Comparison of ENCODE assay signal across 9 cellular contexts in genomic region chr1:67148516-67149178, GRCh38. TPM values are rescaled to one million over a fixed set of nuclear protein-coding genes. Genes with fewer than 3 reads are reported as not detected.
DNase-seq lines count a peak whose midpoint lies in the region; ATAC-seq and TF ChIP-seq lines count a peak whose summit lies in the region.
"Had no signal": no experiment of that assay in that cellular context is flagged by ENCODE, and none has a peak within 500 bp of the region (broad histone marks: within the 10 kb centered on the region; RNA-seq: fewer than 3 reads in every experiment).

No MANE protein-coding gene starts in this region.

- no peak overlapping the region for H3K4me3 ChIP-seq in sigmoid colon
- H3K4me3 ChIP-seq in suprapubic skin, result no peak overlapping the region

- intact Hi-C loops in sigmoid colon (cut with DNase I), result loop anchor here (1.0 to 5.0 kb wide), 3 partner anchors 96 to 384 kb away; partner anchors contain the start of gene SLC35D1

- H3K36me3 ChIP-seq in sigmoid colon (no peaks in the 10 kb centered on the region), suprapubic skin (no peaks in the 10 kb centered on the region)

- TF ChIP-seq EP300 in sigmoid colon (IDR thresholded peaks at IDR 0.05), result no peak
- TF ChIP-seq EP300 in suprapubic skin (IDR thresholded peaks at IDR 0.05), result no peak

- H3K9me3 Mint-ChIP-seq in memory B cell, result no peaks in the 10 kb centered on the region

- no peak overlapping the region for H3K27ac Mint-ChIP-seq in memory B cell

- DNase-seq in RPMI7951 (ENCODE audit: low read depth) (peak; percentile 37), memory B cell (ENCODE audit: low spot score in 2 of 2) (no peak), sigmoid colon (no peak), NCI-H510A treated with DMSO at 0.1 percent for 48 hours (lab: John Stamatoyannopoulos, UW) (no peak), suprapubic skin (ENCODE audit: low spot score in 2 of 2) (no peak)
- DNase-seq in activated naive CD4-positive, alpha-beta T cell treated with Interleukin-2 at 50 U/mL for 16 hours, result no peak

- 21 to 57% methylated on average over 6 of the region's 6 CpGs for WGBS in sigmoid colon, 2 donors
- 42% methylated on average over 6 of the region's 6 CpGs for WGBS in suprapubic skin

- TF ChIP-seq CTCF in sigmoid colon (IDR thresholded peaks at IDR 0.05), result no peak
- TF ChIP-seq CTCF in suprapubic skin (IDR thresholded peaks at IDR 0.05), result no peak

- H3K27me3 Mint-ChIP-seq in memory B cell, result peaks cover 2% of the 10 kb centered on the region

- H3K27me3 ChIP-seq in sigmoid colon, result no peaks in the 10 kb centered on the region
- no peaks in the 10 kb centered on the region for H3K27me3 ChIP-seq in suprapubic skin

- H3K4me1 ChIP-seq in sigmoid colon (peaks cover 0 to 8% (median 3%) of the 10 kb centered on the region in 4 donors), suprapubic skin (peaks cover 9% of the 10 kb centered on the region)

- H3K4me1 Mint-ChIP-seq in memory B cell, result peaks cover 8% of the 10 kb centered on the region

- ATAC-seq in GM18517 (IDR thresholded peaks at IDR 0.05; ENCODE audit: unreplicated experiment) (peak; percentile 20), HG02678 (IDR thresholded peaks at IDR 0.05; ENCODE audit: unreplicated experiment) (peak; percentile 25), memory B cell (ENCODE audit: low read depth) (peak; percentile 28)

- H3K9me3 ChIP-seq in sigmoid colon (no peaks in the 10 kb centered on the region), suprapubic skin (no peaks in the 10 kb centered on the region)

- H3K27ac ChIP-seq in sigmoid colon, result no peak overlapping the region
- H3K27ac ChIP-seq in suprapubic skin, result no peak overlapping the region

- no peaks in the 10 kb centered on the region for H3K36me3 Mint-ChIP-seq in memory B cell

- H3K4me3 Mint-ChIP-seq in memory B cell, result no peak overlapping the region

- TF ChIP-seq POLR2A in sigmoid colon (IDR thresholded peaks at IDR 0.05), result no peak
- no peak for TF ChIP-seq POLR2A in suprapubic skin (IDR thresholded peaks at IDR 0.05)

RNA-seq across cellular contexts. Expression of gene C1orf141, which starts 13.9 kb away (rescaled TPM):
- not detected in 2 replicates for total RNA-seq in RPMI7951 (2014; rRNA removed; shearing (Covaris generic))
- total RNA-seq in sigmoid colon (not detected), suprapubic skin (not detected)
- polyA plus RNA-seq in sigmoid colon, result not detected
- total RNA-seq: T-helper 2 cell treated with Interferon-gamma antibody and Interleukin-4, amounts not matched to agents 100 ng/mL and 5 ng/mL, for 36 hours had no signal

RNA-seq across cellular contexts. Expression of gene IL23R, which starts 17.6 kb away (rescaled TPM):
- total RNA-seq in RPMI7951 (2014; rRNA removed; shearing (Covaris generic)), result not detected in 2 replicates
- not detected for total RNA-seq in sigmoid colon
- polyA plus RNA-seq in sigmoid colon, result under 1 TPM; 0.58 to 0.69 (median 0.60) TPM
- not detected for total RNA-seq in suprapubic skin
